ENCODE assay signal across 28 cellular contexts in genomic region chr6:83824831-83825230, GRCh38. TPM values are rescaled to one million over a fixed set of nuclear protein-coding genes. Genes with fewer than 3 reads are reported as not detected.
DNase-seq lines count a peak whose midpoint lies in the region; ATAC-seq and TF ChIP-seq lines count a peak whose summit lies in the region.
"Had no signal": no experiment of that assay in that cellular context is flagged by ENCODE, and none has a peak within 500 bp of the region (broad histone marks: within the 10 kb centered on the region; RNA-seq: fewer than 3 reads in every experiment).

No MANE protein-coding gene starts in this region.

- no peak overlapping the region for H3K4me3 Mint-ChIP-seq in endodermal cell
- no peak overlapping the region for H3K4me3 Mint-ChIP-seq in Caco-2 (ENCODE audit: unreplicated experiment)
- H3K4me3 Mint-ChIP-seq in activated naive CD4-positive, alpha-beta T cell treated with anti-CD3 and anti-CD28 coated beads, Interleukin-2, amount 10 ng/mL, durations not matched to agents 7 days and 5 days = no peak overlapping the region
- H3K4me3 Mint-ChIP-seq: CD4-positive, CD25-positive, alpha-beta regulatory T cell had no signal

- H3K4me2 ChIP-seq in PC-3 (ENCODE audit: low read length) = peak overlapping the region; percentile 46; the same call in 1 of the 2 replicates
- H3K4me2 ChIP-seq in smooth muscle cell = peak overlapping the region; percentile 44

- intact Hi-C loops in PC-3 (cut with micrococcal nuclease) (no loop called here), Caco-2 (cut with micrococcal nuclease; ENCODE audit: unreplicated experiment) (no loop called here)

- BruUV-seq in PC-3 (replicated peaks; lab: Mats Ljungman, UMichigan) = no TSS peak
- BruUV-seq in Caco-2 (replicated peaks; lab: Mats Ljungman, UMichigan) = no TSS peak

- H3K27me3 Mint-ChIP-seq in endodermal cell (ENCODE audit: insufficient read depth) = no peaks in the 10 kb centered on the region
- no peaks in the 10 kb centered on the region for H3K27me3 Mint-ChIP-seq in Caco-2 (ENCODE audit: insufficient read depth, unreplicated experiment)
- peaks cover 3% of the 10 kb centered on the region for H3K27me3 Mint-ChIP-seq in activated naive CD4-positive, alpha-beta T cell treated with anti-CD3 and anti-CD28 coated beads, Interleukin-2, amount 10 ng/mL, durations not matched to agents 7 days and 5 days

- H3K36me3 Mint-ChIP-seq in endodermal cell (ENCODE audit: low read depth) (no peaks in the 10 kb centered on the region), Caco-2 (ENCODE audit: insufficient read depth, unreplicated experiment) (no peaks in the 10 kb centered on the region)
- H3K36me3 Mint-ChIP-seq in activated naive CD4-positive, alpha-beta T cell treated with anti-CD3 and anti-CD28 coated beads, Interleukin-2, amount 10 ng/mL, durations not matched to agents 7 days and 5 days = no peaks in the 10 kb centered on the region
- H3K36me3 Mint-ChIP-seq: CD4-positive, CD25-positive, alpha-beta regulatory T cell had no signal

- POLR2A ChIA-PET in PC-3 (lab: Charles Lee; ENCODE audit: unreplicated experiment) (no interaction called here), Caco-2 (lab: Charles Lee) (no interaction called here)

- CTCF ChIA-PET in PC-3 (lab: Charles Lee) = no interaction called here
- CTCF ChIA-PET in Caco-2 (lab: Charles Lee) = no interaction called here
- CTCF ChIA-PET in activated naive CD4-positive, alpha-beta T cell treated with anti-CD3 and anti-CD28 coated beads, Interleukin-2, amount 10 ng/mL, durations not matched to agents 7 days and 5 days (lab: Charles Lee) = no interaction called here

- no peak overlapping the region for H3K4me3 ChIP-seq in PC-3 (ENCODE audit: low read length)
- no peak overlapping the region for H3K4me3 ChIP-seq in endodermal cell (ENCODE audit: low read length)
- H3K4me3 ChIP-seq in smooth muscle cell = no peak overlapping the region
- H3K4me3 ChIP-seq in Caco-2 (ENCODE audit: low read depth, low read length) = no peak overlapping the region

- peaks cover 12% of the 10 kb centered on the region for H3K4me1 ChIP-seq in PC-3 (ENCODE audit: insufficient read depth, low read length)
- peaks cover 10% of the 10 kb centered on the region for H3K4me1 ChIP-seq in endodermal cell (ENCODE audit: control insufficient read depth, insufficient read depth, low read length)
- H3K4me1 ChIP-seq in smooth muscle cell (ENCODE audit: low read depth) = no peaks in the 10 kb centered on the region
- no peaks in the 10 kb centered on the region for H3K4me1 ChIP-seq in Caco-2
- H3K4me1 ChIP-seq: BE2C had no signal

- H3K9me3 ChIP-seq in PC-3 (ENCODE audit: low read length) (no peaks in the 10 kb centered on the region), endodermal cell (ENCODE audit: control insufficient read depth, low read length) (peaks cover 6% of the 10 kb centered on the region), smooth muscle cell (replicated peaks; ENCODE audit: low read depth) (no peaks in the 10 kb centered on the region), Caco-2 (no peaks in the 10 kb centered on the region)
- H3K9me3 ChIP-seq: BE2C had no signal

- H3F3A ChIP-seq in PC-3 (ENCODE audit: low read length, unreplicated experiment) (no peaks in the 10 kb centered on the region), smooth muscle cell (ENCODE audit: low read depth) (no peaks in the 10 kb centered on the region)

- H3K36me3 ChIP-seq in PC-3 (ENCODE audit: low read depth, low read length) = no peaks in the 10 kb centered on the region
- no peaks in the 10 kb centered on the region for H3K36me3 ChIP-seq in endodermal cell (ENCODE audit: control insufficient read depth, insufficient read depth, low read length)
- no peaks in the 10 kb centered on the region for H3K36me3 ChIP-seq in smooth muscle cell (ENCODE audit: low read depth)
- no peaks in the 10 kb centered on the region for H3K36me3 ChIP-seq in Caco-2 (ENCODE audit: control insufficient read depth, insufficient read depth, low read length)
- H3K36me3 ChIP-seq: BE2C had no signal

- H3K27ac ChIP-seq in PC-3 (ENCODE audit: low read length) = no peak overlapping the region
- no peak overlapping the region for H3K27ac ChIP-seq in endodermal cell (ENCODE audit: low read depth, low read length)
- H3K27ac ChIP-seq in smooth muscle cell (ENCODE audit: low read depth) = peak overlapping the region; percentile 32
- H3K27ac ChIP-seq: 22Rv1, HL-60 had no signal

- WGBS in endodermal cell (ENCODE audit: insufficient coverage in 1 of 2, insufficient read length in 1 of 2), 2 experiments = 25% methylated on average over 2 of the region's 2 CpGs; no CpG with 5 or more reads in 1 of the 2 experiments
- 45% methylated on average over 2 of the region's 2 CpGs for WGBS in smooth muscle cell (ENCODE audit: low lambda C conversion rate)

- H3K9me3 Mint-ChIP-seq in endodermal cell (no peaks in the 10 kb centered on the region), Caco-2 (ENCODE audit: unreplicated experiment) (no peaks in the 10 kb centered on the region)
- no peaks in the 10 kb centered on the region for H3K9me3 Mint-ChIP-seq in activated naive CD4-positive, alpha-beta T cell treated with anti-CD3 and anti-CD28 coated beads, Interleukin-2, amount 10 ng/mL, durations not matched to agents 7 days and 5 days

- no peak for TF ChIP-seq CTCF in PC-3 (conservative IDR thresholded peaks at IDR 0.05; ENCODE audit: low read depth, low read length)
- no peak for TF ChIP-seq CTCF in endodermal cell (conservative IDR thresholded peaks at IDR 0.05)
- TF ChIP-seq CTCF in smooth muscle cell (IDR thresholded peaks at IDR 0.05; ENCODE audit: borderline replicate concordance, insufficient read depth, poor library complexity, severe bottlenecking) = no peak
- no peak for TF ChIP-seq CTCF in Caco-2 (IDR thresholded peaks at IDR 0.05; ENCODE audit: insufficient read depth in 1 of 2, low read depth in 1 of 2, low read length in 1 of 2, severe bottlenecking in 1 of 2, unreplicated experiment in 1 of 2)

- no peak overlapping the region for H2AFZ ChIP-seq in PC-3 (ENCODE audit: low read length)
- peak overlapping the region; percentile 61 for H2AFZ ChIP-seq in smooth muscle cell (ENCODE audit: low read depth)

- H3K9me2 ChIP-seq in PC-3 (replicated peaks; ENCODE audit: low read length) = no peaks in the 10 kb centered on the region

- H3K4me1 Mint-ChIP-seq in endodermal cell = peaks cover 28% of the 10 kb centered on the region
- no peaks in the 10 kb centered on the region for H3K4me1 Mint-ChIP-seq in Caco-2 (ENCODE audit: low read depth, unreplicated experiment)
- no peaks in the 10 kb centered on the region for H3K4me1 Mint-ChIP-seq in activated naive CD4-positive, alpha-beta T cell treated with anti-CD3 and anti-CD28 coated beads, Interleukin-2, amount 10 ng/mL, durations not matched to agents 7 days and 5 days
- H3K4me1 Mint-ChIP-seq: CD4-positive, CD25-positive, alpha-beta regulatory T cell had no signal

- ATAC-seq in PC-3 = no peak; the same call in 1 of the 2 replicates
- no peak for ATAC-seq in GM21825 (IDR thresholded peaks at IDR 0.05; ENCODE audit: unreplicated experiment)
- ATAC-seq: SK-N-SH treated with all-trans-retinoic acid at 6 μM for 48 hours had no signal

- H3K27me3 ChIP-seq in PC-3 (ENCODE audit: low read length) (no peaks in the 10 kb centered on the region; the same call in 1 of the 2 replicates), endodermal cell (ENCODE audit: control insufficient read depth, insufficient read depth, low read length, poor library complexity, severe bottlenecking) (no peaks in the 10 kb centered on the region), smooth muscle cell (ENCODE audit: low read depth) (no peaks in the 10 kb centered on the region), Caco-2 (replicated peaks; ENCODE audit: control insufficient read depth, insufficient read depth, low read length) (no peaks in the 10 kb centered on the region)
- H3K27me3 ChIP-seq: BE2C had no signal

- H3K9ac ChIP-seq in PC-3 (ENCODE audit: low read length) (no peak overlapping the region), endodermal cell (ENCODE audit: extremely low read depth, low read length, poor library complexity, severe bottlenecking) (no peak overlapping the region), smooth muscle cell (ENCODE audit: low read depth) (no peak overlapping the region)

- H3K27ac Mint-ChIP-seq in endodermal cell (peak overlapping the region; percentile 59), Caco-2 (ENCODE audit: unreplicated experiment) (no peak overlapping the region)
- H3K27ac Mint-ChIP-seq in activated naive CD4-positive, alpha-beta T cell treated with anti-CD3 and anti-CD28 coated beads, Interleukin-2, amount 10 ng/mL, durations not matched to agents 7 days and 5 days = no peak overlapping the region
- H3K27ac Mint-ChIP-seq: CD4-positive, CD25-positive, alpha-beta regulatory T cell had no signal

- H4K20me1 ChIP-seq in PC-3 (ENCODE audit: low read length) = no peaks in the 10 kb centered on the region
- no peaks in the 10 kb centered on the region for H4K20me1 ChIP-seq in smooth muscle cell (ENCODE audit: low read depth)

- DNase-seq in DMS53 (lab: John Stamatoyannopoulos, UW) (peak; percentile 30), DMS53 treated with DMSO at 0.1 percent for 48 hours (lab: John Stamatoyannopoulos, UW; ENCODE audit: unreplicated experiment) (no peak), PC-3 (no peak), endodermal cell (no peak), smooth muscle cell (lab: John Stamatoyannopoulos, UW; ENCODE audit: unreplicated experiment) (no peak), Caco-2 (no peak)
- DNase-seq in activated naive CD4-positive, alpha-beta T cell treated with anti-CD3 and anti-CD28 coated beads, Interleukin-2, amount 10 ng/mL, durations not matched to agents 7 days and 5 days = no peak
- DNase-seq: BE2C; CD4-positive, CD25-positive, alpha-beta regulatory T cell; COR-L47; Karpas-422; MM.1S; NCI-H1092; NCI-H1436 treated with DMSO at 0.1 percent for 48 hours; NCI-H2029 treated with DMSO at 0.1 percent for 48 hours; NCI-H748 treated with DMSO at 0.1 percent for 48 hours; NK-92 treated with Interleukin-12 subunit alpha and Interleukin-12 subunit beta, amount 100 ng/mL, for 24 hours; SHP77 treated with DMSO at 0.1 percent for 48 hours; T-helper 1 cell had no signal

- no peaks in the 10 kb centered on the region for H3K79me2 ChIP-seq in PC-3 (ENCODE audit: low read length)
- H3K79me2 ChIP-seq in smooth muscle cell (ENCODE audit: low read depth) = no peaks in the 10 kb centered on the region

RNA-seq across cellular contexts. Expression of gene RIPPLY2, which starts 28.3 kb away (rescaled TPM):
- total RNA-seq in PC-3 (2014; rRNA removed) (not detected in 2 replicates), endodermal cell (1 to 10 TPM in 1 of 2 donors, under 1 TPM in 1; 0.07 to 1.2 TPM), smooth muscle cell (not detected in 2 replicates), Caco-2 (2022) (not detected in 2 replicates)
- polyA plus RNA-seq in endodermal cell (2013, experiment 1 of 2) = not detected
- polyA plus RNA-seq in endodermal cell (2013, experiment 2 of 2) = not detected
- not detected in 2 replicates for polyA plus RNA-seq in smooth muscle cell
- total RNA-seq: CD4-positive, CD25-positive, alpha-beta regulatory T cell; H4; HT1080; IMR-90; NCI-H460; RPMI7951 had no signal
- polyA plus RNA-seq: CD4-positive, CD25-positive, alpha-beta regulatory T cell had no signal

RNA-seq across cellular contexts. Expression of gene CYB5R4, which starts 34.7 kb away (rescaled TPM):
- total RNA-seq in PC-3 (2014; rRNA removed) = 5.1 and 5.6 TPM in 2 replicates
- total RNA-seq in endodermal cell = 10 to 100 TPM; 13.7 to 18.9 TPM
- polyA plus RNA-seq in endodermal cell (2013, experiment 1 of 2) = 12.7 TPM
- polyA plus RNA-seq in endodermal cell (2013, experiment 2 of 2) = 12.8 TPM
- 5.8 and 17.2 TPM in 2 replicates for total RNA-seq in smooth muscle cell
- 9.5 and 18.5 TPM in 2 replicates for polyA plus RNA-seq in smooth muscle cell
- 23.2 and 23.7 TPM in 2 replicates for total RNA-seq in Caco-2 (2022)
